In genomic region chr15:68795298-68795848, GRCh38 we compare ENCODE assay signal across 8 cellular contexts. TPM values are rescaled to one million over a fixed set of nuclear protein-coding genes. Genes with fewer than 3 reads are reported as not detected.
DNase-seq lines count a peak whose midpoint lies in the region; ATAC-seq and TF ChIP-seq lines count a peak whose summit lies in the region.

No MANE protein-coding gene starts in this region.

- H3K4me1 ChIP-seq in A673 (ENCODE audit: insufficient read depth, low read length, poor library complexity, severe bottlenecking) (peaks cover 48% of the 10 kb centered on the region), mesodermal cell (ENCODE audit: control insufficient read depth, insufficient read depth, low read length, poor library complexity, severe bottlenecking) (peaks cover 37% of the 10 kb centered on the region)

- CTCF ChIA-PET in A673 (lab: Charles Lee) = no interaction called here

- BruUV-seq in A673 (replicated peaks; lab: Mats Ljungman, UMichigan) = no TSS peak

- no peaks in the 10 kb centered on the region for H3K9me3 ChIP-seq in A673 (ENCODE audit: low read depth, low read length, poor library complexity, severe bottlenecking)
- H3K9me3 ChIP-seq in MG63 = no peaks in the 10 kb centered on the region
- no peaks in the 10 kb centered on the region for H3K9me3 ChIP-seq in mesodermal cell (ENCODE audit: control insufficient read depth, low read length)

- H3K36me3 ChIP-seq in A673 (ENCODE audit: insufficient read depth, low read length, poor library complexity, severe bottlenecking) (no peaks in the 10 kb centered on the region), MG63 (peaks cover 41% of the 10 kb centered on the region), mesodermal cell (ENCODE audit: control insufficient read depth, insufficient read depth, low read length) (peaks cover 22% of the 10 kb centered on the region)

- POLR2A ChIA-PET in A673 (lab: Charles Lee; ENCODE audit: low non-redundant PET) = interaction anchor here (0.6 to 1.1 kb wide), 2 partner anchors 12 to 13 kb away, joined by 3 to 5 read pairs; no protein-coding TSS in a partner anchor

- H3K27ac ChIP-seq in A673 (ENCODE audit: low read depth, low read length, poor library complexity, severe bottlenecking) (peak overlapping the region; percentile 59), mesodermal cell (ENCODE audit: low read depth, low read length, severe bottlenecking) (peak overlapping the region; percentile 73)

- WGBS in mesodermal cell (ENCODE audit: insufficient coverage in 2 of 2), 2 experiments = 5 to 17% methylated on average over 12 to 14 of the region's 20 CpGs

- intact Hi-C loops in A673 (cut with micrococcal nuclease; ENCODE audit: unreplicated experiment) = no loop called here

- H3K27me3 ChIP-seq in A673 (replicated peaks; ENCODE audit: insufficient read depth, low read depth, low read length, poor library complexity) (no peaks in the 10 kb centered on the region), MG63 (no peaks in the 10 kb centered on the region)

- DNase-seq in A673 (ENCODE audit: low spot score) = peak; percentile 95
- DNase-seq in MG63 = peak; percentile 88
- peak; percentile 22 for DNase-seq in activated T-cell treated with anti-CD3 and anti-CD28 coated beads for 4 hours
- peak; percentile 55 for DNase-seq in epidermal melanocyte (ENCODE audit: insufficient read length, low spot score)
- peak; percentile 44 to 55 (median 52) for DNase-seq in stimulated activated CD4-positive, alpha-beta T cell treated with anti-CD3 and anti-CD28 coated beads, TNF-alpha, amount 100 ng/mL, for 48 hours (ENCODE audit: low read depth in 3 of 3)
- no peak for DNase-seq in NCI-H748 (lab: John Stamatoyannopoulos, UW; ENCODE audit: unreplicated experiment)

- TF ChIP-seq CTCF in A673 (conservative IDR thresholded peaks at IDR 0.05; ENCODE audit: low read depth, low read length) = no peak

- peak; percentile 54 for ATAC-seq in GM19463 (IDR thresholded peaks at IDR 0.05; ENCODE audit: unreplicated experiment)

- H3K4me3 ChIP-seq in A673 (ENCODE audit: low read depth, low read length, poor library complexity, severe bottlenecking) (no peak overlapping the region), MG63 (no peak overlapping the region), mesodermal cell (ENCODE audit: extremely low read depth, insufficient read depth, low read length, poor library complexity, severe bottlenecking) (no peak overlapping the region)

RNA-seq across cellular contexts. Expression of gene ANP32A, which starts 25.3 kb away (rescaled TPM):
- 331 and 370 TPM in 2 replicates for total RNA-seq in A673 (2021)
- total RNA-seq in MG63 (2014; rRNA removed; shearing (Covaris generic); ENCODE audit: low replicate concordance) = 44.3 and 47.5 TPM in 2 replicates
- 231 TPM for polyA plus RNA-seq in mesodermal cell (2013, experiment 1 of 2)
- 244 TPM for polyA plus RNA-seq in mesodermal cell (2013, experiment 2 of 2)
